Comparison of ENCODE assay signal across 6 cellular contexts in the genomic region with DNA sequence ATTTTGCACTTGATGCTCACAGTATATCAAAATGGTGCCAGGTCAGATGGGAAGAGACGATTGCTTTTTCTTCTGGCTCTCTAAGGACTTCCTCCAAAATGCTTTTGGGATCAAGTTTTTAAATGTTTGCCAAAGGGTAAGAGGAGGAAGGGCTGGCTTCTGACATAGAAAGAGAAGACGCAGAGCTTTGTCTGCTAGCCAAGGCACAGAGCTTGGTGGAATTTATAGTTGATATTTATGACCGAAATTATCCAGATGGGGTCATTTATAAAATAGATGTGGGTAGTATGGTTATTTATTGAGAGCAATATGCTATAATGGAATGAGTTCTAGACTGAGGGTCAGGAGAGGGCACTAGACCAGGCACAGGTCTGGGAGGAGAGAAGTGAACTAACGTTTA.
"Had no signal": no experiment of that assay in that cellular context is flagged by ENCODE, and none has a peak within 500 bp of the region (broad histone marks: within the 10 kb centered on the region; RNA-seq: fewer than 3 reads in every experiment).

No MANE protein-coding gene starts in this region.

- ATAC-seq: GM12878 had no signal

- FAIRE-seq: G401.6, GM12878, GM12891, GM12892, GM18507, GM19239 had no signal
